In genomic region chr7:141976524-141977245, GRCh38 we compare ENCODE assay signal across 13 cellular contexts. TPM values are rescaled to one million over a fixed set of nuclear protein-coding genes. Genes with fewer than 3 reads are reported as not detected.
DNase-seq lines count a peak whose midpoint lies in the region; TF ChIP-seq lines count a peak whose summit lies in the region.
"Had no signal": no experiment of that assay in that cellular context is flagged by ENCODE, and none has a peak within 500 bp of the region (broad histone marks: within the 10 kb centered on the region; RNA-seq: fewer than 3 reads in every experiment).

No MANE protein-coding gene starts in this region.

- H3F3A ChIP-seq in neural cell (ENCODE audit: insufficient read depth, low read length, poor library complexity, severe bottlenecking), result no peaks in the 10 kb centered on the region

- H3K36me3 Mint-ChIP-seq in Calu3 (ENCODE audit: insufficient read depth, unreplicated experiment) (no peaks in the 10 kb centered on the region), IgD-negative memory B cell (no peaks in the 10 kb centered on the region), brain (no peaks in the 10 kb centered on the region)

- H3K9me3 ChIP-seq in neural cell (ENCODE audit: low read length) (no peaks in the 10 kb centered on the region), thyroid gland (no peaks in the 10 kb centered on the region)
- H3K9me3 ChIP-seq: stomach had no signal

- H3K9ac ChIP-seq in neural cell (ENCODE audit: low read length), result no peak overlapping the region

- no peaks in the 10 kb centered on the region for H3K9me2 ChIP-seq in neural cell (ENCODE audit: insufficient read depth, low read length)

- no peaks in the 10 kb centered on the region for H3K27me3 ChIP-seq in neural cell (ENCODE audit: insufficient read depth, low read depth, low read length)
- H3K27me3 ChIP-seq in thyroid gland, result no peaks in the 10 kb centered on the region
- H3K27me3 ChIP-seq: stomach had no signal

- TF ChIP-seq CTCF in Calu3 (IDR thresholded peaks at IDR 0.05; ENCODE audit: unreplicated experiment) (no peak), brain (conservative IDR thresholded peaks at IDR 0.05) (peak; percentile 12 to 21), neural cell (IDR thresholded peaks at IDR 0.05; ENCODE audit: poor library complexity, severe bottlenecking) (no peak), thyroid gland (IDR thresholded peaks at IDR 0.05) (no peak)

- TF ChIP-seq EP300 in neural cell (conservative IDR thresholded peaks at IDR 0.05; ENCODE audit: poor library complexity, severe bottlenecking), result no peak

- H3K27ac Mint-ChIP-seq in Calu3 (ENCODE audit: unreplicated experiment), result peak overlapping the region; percentile 43
- peak overlapping the region in 2 of 3 donors; percentile 22 to 64 for H3K27ac Mint-ChIP-seq in IgD-negative memory B cell
- H3K27ac Mint-ChIP-seq in brain, result no peak overlapping the region

- H3K79me2 ChIP-seq in neural cell (replicated peaks; ENCODE audit: insufficient read depth, low read length), result no peaks in the 10 kb centered on the region

- TF ChIP-seq POLR2A in thyroid gland (IDR thresholded peaks at IDR 0.05), result no peak

- peaks cover 0 to 4% of the 10 kb centered on the region in 2 donors for H3K4me1 ChIP-seq in thyroid gland

- CTCF ChIA-PET in Calu3 (lab: Charles Lee), result interaction anchor here (0.7 to 2.1 kb wide), 19 partner anchors 16 to 506 kb away, joined by 3 to 8 read pairs (median 4); no protein-coding TSS in a partner anchor

- no peaks in the 10 kb centered on the region for H4K20me1 ChIP-seq in neural cell (ENCODE audit: insufficient read depth)

- peak; percentile 8 for TF ChIP-seq RAD21 in neural cell (conservative IDR thresholded peaks at IDR 0.05)

- WGBS in thyroid gland, 2 donors, result 49 to 50% methylated on average over 11 of the region's 11 CpGs

- H3K36me3 ChIP-seq in neural cell (ENCODE audit: insufficient read depth, low read length) (no peaks in the 10 kb centered on the region), thyroid gland (no peaks in the 10 kb centered on the region)
- H3K36me3 ChIP-seq: stomach had no signal

- no peak overlapping the region for H3K27ac ChIP-seq in neural cell (ENCODE audit: low read length)
- no peak overlapping the region for H3K27ac ChIP-seq in thyroid gland

- peak overlapping the region; percentile 21 for H3K4me3 ChIP-seq in neural cell (ENCODE audit: low read length)
- H3K4me3 ChIP-seq in thyroid gland (replicated peaks in 1 of 3), result no peak overlapping the region

- no TSS peak for BruUV-seq in Calu3 (replicated peaks; lab: Mats Ljungman, UMichigan)

- no peak overlapping the region for H2AFZ ChIP-seq in neural cell (ENCODE audit: low read depth, low read length)

- peaks cover 15% of the 10 kb centered on the region for H3K27me3 Mint-ChIP-seq in Calu3 (ENCODE audit: unreplicated experiment)
- H3K27me3 Mint-ChIP-seq in IgD-negative memory B cell, result peaks cover 1% of the 10 kb centered on the region
- peaks cover 7% of the 10 kb centered on the region for H3K27me3 Mint-ChIP-seq in brain

- in situ Hi-C loops in G401 (cut with HindIII; ENCODE audit: low sequenced_read_pairs), result no loop called here

- H3K9me3 Mint-ChIP-seq in Calu3 (ENCODE audit: low read depth, unreplicated experiment), result no peaks in the 10 kb centered on the region
- peaks cover 0 to 5% (median 0%) of the 10 kb centered on the region in 3 donors for H3K9me3 Mint-ChIP-seq in IgD-negative memory B cell
- H3K9me3 Mint-ChIP-seq in brain, result peaks cover 0 to 2% (median 0%) of the 10 kb centered on the region in 5 experiments

- H3K4me3 Mint-ChIP-seq in Calu3 (ENCODE audit: low read depth, unreplicated experiment) (peak overlapping the region; percentile 64), IgD-negative memory B cell (peak overlapping the region; percentile 6 to 89 (median 78)), brain (peak overlapping the region in 4 of 5 experiments; percentile 73 to 80 (median 76))

- intact Hi-C loops in Calu3 (cut with micrococcal nuclease; ENCODE audit: unreplicated experiment) (loop anchor here (1.0 to 5.0 kb wide), 7 partner anchors 54 to 506 kb away; partner anchors contain the start of gene MGAM2), thyroid gland (cut with DNase I) (loop anchor here (5.0 kb wide), 1 partner anchor 211 kb away; no protein-coding TSS in a partner anchor)

- H3K4me1 Mint-ChIP-seq in Calu3 (ENCODE audit: low read depth, unreplicated experiment) (peaks cover 10% of the 10 kb centered on the region), IgD-negative memory B cell (peaks cover 0 to 10% (median 7%) of the 10 kb centered on the region in 3 donors), brain (peaks cover 10% of the 10 kb centered on the region)

- H3K4me2 ChIP-seq in neural cell (ENCODE audit: low read length), result no peak overlapping the region

- no peak for DNase-seq in Calu3
- no peak for DNase-seq in stimulated activated CD4-positive, alpha-beta T cell treated with anti-CD3 and anti-CD28 coated beads, Interleukin-1b, Interleukin-23, amount 100 ng/mL, for 48 hours
- DNase-seq in G401 (ENCODE audit: low spot score), result no peak
- DNase-seq in thyroid gland, result no peak
- DNase-seq in kidney tubule cell (ENCODE audit: low spot score), result no peak

TF ChIP-seq in neural cell, 6 proteins besides CTCF, POLR2A, EP300 and RAD21:
- TF ChIP-seq SMC3 (conservative IDR thresholded peaks at IDR 0.05; ENCODE audit: poor library complexity) (peak; percentile 5), POLR2AphosphoS5 (IDR thresholded peaks at IDR 0.05) (no peak)
- TF ChIP-seq, protein P1, sequence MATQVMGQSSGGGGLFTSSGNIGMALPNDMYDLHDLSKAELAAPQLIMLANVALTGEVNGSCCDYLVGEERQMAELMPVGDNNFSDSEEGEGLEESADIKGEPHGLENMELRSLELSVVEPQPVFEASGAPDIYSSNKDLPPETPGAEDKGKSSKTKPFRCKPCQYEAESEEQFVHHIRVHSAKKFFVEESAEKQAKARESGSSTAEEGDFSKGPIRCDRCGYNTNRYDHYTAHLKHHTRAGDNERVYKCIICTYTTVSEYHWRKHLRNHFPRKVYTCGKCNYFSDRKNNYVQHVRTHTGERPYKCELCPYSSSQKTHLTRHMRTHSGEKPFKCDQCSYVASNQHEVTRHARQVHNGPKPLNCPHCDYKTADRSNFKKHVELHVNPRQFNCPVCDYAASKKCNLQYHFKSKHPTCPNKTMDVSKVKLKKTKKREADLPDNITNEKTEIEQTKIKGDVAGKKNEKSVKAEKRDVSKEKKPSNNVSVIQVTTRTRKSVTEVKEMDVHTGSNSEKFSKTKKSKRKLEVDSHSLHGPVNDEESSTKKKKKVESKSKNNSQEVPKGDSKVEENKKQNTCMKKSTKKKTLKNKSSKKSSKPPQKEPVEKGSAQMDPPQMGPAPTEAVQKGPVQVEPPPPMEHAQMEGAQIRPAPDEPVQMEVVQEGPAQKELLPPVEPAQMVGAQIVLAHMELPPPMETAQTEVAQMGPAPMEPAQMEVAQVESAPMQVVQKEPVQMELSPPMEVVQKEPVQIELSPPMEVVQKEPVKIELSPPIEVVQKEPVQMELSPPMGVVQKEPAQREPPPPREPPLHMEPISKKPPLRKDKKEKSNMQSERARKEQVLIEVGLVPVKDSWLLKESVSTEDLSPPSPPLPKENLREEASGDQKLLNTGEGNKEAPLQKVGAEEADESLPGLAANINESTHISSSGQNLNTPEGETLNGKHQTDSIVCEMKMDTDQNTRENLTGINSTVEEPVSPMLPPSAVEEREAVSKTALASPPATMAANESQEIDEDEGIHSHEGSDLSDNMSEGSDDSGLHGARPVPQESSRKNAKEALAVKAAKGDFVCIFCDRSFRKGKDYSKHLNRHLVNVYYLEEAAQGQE (IDR thresholded peaks at IDR 0.05; ENCODE audit: borderline replicate concordance), result no peak
TF ChIP-seq in neural cell: peak in this region for 1.

RNA-seq across cellular contexts. Expression of gene TAS2R38, which starts 3.1 kb away (rescaled TPM):
- total RNA-seq in Calu3 (2022) (0.34 TPM in 1 of 2 replicates, not detected in the other), thyroid gland (not detected)
- polyA plus RNA-seq in IgD-negative memory B cell (not detected), brain (ENCODE audit: insufficient read depth, low read depth, low replicate concordance) (not detected), neural cell (not detected in 2 replicates)
- not detected in 2 replicates for polyA minus RNA-seq in neural cell
- total RNA-seq in G401 (2014; rRNA removed; shearing (Covaris generic)), result not detected in 2 replicates
- total RNA-seq: Daoy, HT1080, left ventricle myocardium superior, stomach had no signal
- polyA plus RNA-seq: esophagus, stomach had no signal

RNA-seq across cellular contexts. Expression of gene MGAM, which starts 19.0 kb away (rescaled TPM):
- total RNA-seq in Calu3 (2022), result 0.09 and 0.44 TPM in 2 replicates
- polyA plus RNA-seq in IgD-negative memory B cell, result not detected
- polyA plus RNA-seq in brain (ENCODE audit: insufficient read depth, low read depth, low replicate concordance), result 0.34 TPM
- 0.72 and 0.89 TPM in 2 replicates for polyA plus RNA-seq in neural cell
- polyA minus RNA-seq in neural cell, result 2.4 and 4.5 TPM in 2 replicates
- not detected in 2 replicates for total RNA-seq in G401 (2014; rRNA removed; shearing (Covaris generic))
- under 1 TPM; 0.11 to 0.27 (median 0.14) TPM for total RNA-seq in thyroid gland

RNA-seq across cellular contexts. Expression of gene CLEC5A, which starts 29.9 kb away (rescaled TPM):
- total RNA-seq in Calu3 (2022) (not detected in 2 replicates), thyroid gland (1 to 10 TPM in 2 of 4 donors, under 1 TPM in 2; 0.33 to 3.2 (median 0.95) TPM)
- polyA plus RNA-seq in IgD-negative memory B cell (not detected), brain (ENCODE audit: insufficient read depth, low read depth, low replicate concordance) (0.14 TPM), neural cell (not detected in 2 replicates)
- not detected in 2 replicates for polyA minus RNA-seq in neural cell
- total RNA-seq in G401 (2014; rRNA removed; shearing (Covaris generic)), result not detected in 2 replicates
- total RNA-seq: Daoy, HT1080 had no signal

Comparison
In these comparisons a context has a peak if more than half of its experiments do, and no peak if none do; other contexts are left out.
1. H3K27ac Mint-ChIP-seq: peak in Calu3 (single experiment) and IgD-negative memory B cell (2 of 3); none in brain (0 of 5).
2. CTCF ChIP-seq: peak in brain (2 of 2); none in Calu3 (single experiment), neural cell (single experiment) and thyroid gland (0 of 6).
3. Peak in every context shown above with its lines, with median percentiles within 50 percentile points of each other: H3K4me3 Mint-ChIP-seq.